In genomic region chr14:21510735-21511657, GRCh38 we compare ENCODE assay signal across 8 cellular contexts. TPM values are rescaled to one million over a fixed set of nuclear protein-coding genes. Genes with fewer than 3 reads are reported as not detected.
A peak's percentile ranks its signal among the peaks of the same experiment; 100 is the strongest.
DNase-seq lines count a peak whose midpoint lies in the region; ATAC-seq and TF ChIP-seq lines count a peak whose summit lies in the region.

METTL3 (minus strand) TSS chr14:21511340; CDS start chr14:21511223, 117 bp downstream.

- peak within 1 kb of the TSS; percentile 99 for H3K4me3 Mint-ChIP-seq in activated T-cell treated with anti-CD3 and anti-CD28 coated beads, Interleukin-2, amount 50 U/mL, for 24 hours

- H3K27me3 ChIP-seq in mucosa of rectum (ENCODE audit: control insufficient read depth in 2 of 2, insufficient read depth in 2 of 2, low read length in 2 of 2): no peaks in the 10 kb centered on the region

- H3K27ac ChIP-seq in mucosa of rectum (ENCODE audit: low read depth in 2 of 2, low read length in 2 of 2): peak within 1 kb of the TSS; percentile 70 to 80

- no peaks in the 10 kb centered on the region for H3K9me3 ChIP-seq in mucosa of rectum (ENCODE audit: control insufficient read depth in 2 of 2, low read length in 2 of 2)

- TF ChIP-seq POLR2A in erythroblast (IDR thresholded peaks at IDR 0.05; ENCODE audit: low read length): peak; percentile 81

- H3K36me3 ChIP-seq in mucosa of rectum (ENCODE audit: control insufficient read depth in 2 of 2, insufficient read depth in 2 of 2, low read length in 2 of 2): no peaks in the 10 kb centered on the region

- peak within 1 kb of the TSS; percentile 99 for H3K27ac Mint-ChIP-seq in activated T-cell treated with anti-CD3 and anti-CD28 coated beads, Interleukin-2, amount 50 U/mL, for 24 hours

- H3K4me1 Mint-ChIP-seq in activated T-cell treated with anti-CD3 and anti-CD28 coated beads, Interleukin-2, amount 50 U/mL, for 24 hours (ENCODE audit: low read depth): peaks cover 40% of the 10 kb centered on the region

- peaks cover 1% of the 10 kb centered on the region for H3K27me3 Mint-ChIP-seq in activated T-cell treated with anti-CD3 and anti-CD28 coated beads, Interleukin-2, amount 50 U/mL, for 24 hours

- H3K4me3 ChIP-seq in mucosa of rectum (ENCODE audit: low read length in 2 of 2): peak within 1 kb of the TSS; percentile 94 to 98

- peaks cover 9 to 10% of the 10 kb centered on the region in 2 donors for H3K4me1 ChIP-seq in mucosa of rectum (ENCODE audit: control insufficient read depth in 2 of 2, insufficient read depth in 2 of 2, low read length in 2 of 2)

- H3K36me3 Mint-ChIP-seq in activated T-cell treated with anti-CD3 and anti-CD28 coated beads, Interleukin-2, amount 50 U/mL, for 24 hours (ENCODE audit: low read depth): peaks cover 52% of the 10 kb centered on the region

- in situ Hi-C loops in KBM-7 (cut with MboI; ENCODE audit: low pct_unique_long_range_greater_than_20kb, low sequenced_read_pairs): no loop called here

- peak within 1 kb of the TSS; percentile 72 to 94 for H3K9ac ChIP-seq in mucosa of rectum (ENCODE audit: low read depth in 1 of 2, low read length in 2 of 2)

- H3K9me3 Mint-ChIP-seq in activated T-cell treated with anti-CD3 and anti-CD28 coated beads, Interleukin-2, amount 50 U/mL, for 24 hours: peaks cover 6% of the 10 kb centered on the region

- DNase-seq in DMS153 treated with DMSO at 0.1 percent for 48 hours (lab: John Stamatoyannopoulos, UW; ENCODE audit: unreplicated experiment) (peak; percentile 97), KBM-7 (peak; percentile 97), erythroblast (lab: John Stamatoyannopoulos, UW) (peak; percentile 97 to 98)
- peak; percentile 90 for DNase-seq in activated T-cell treated with anti-CD3 and anti-CD28 coated beads, Interleukin-2, amount 50 U/mL, for 24 hours
- DNase-seq in stimulated activated CD8-positive, alpha-beta memory T cell treated with anti-CD3 and anti-CD28 coated beads, Interleukin-4, amount 100 ng/mL, for 48 hours: peak; percentile 92

- ATAC-seq in GM21717 (IDR thresholded peaks at IDR 0.05; ENCODE audit: unreplicated experiment): peak; percentile 97

TF ChIP-seq in PFSK-1, 5 proteins besides CTCF, POLR2A, EP300 and RAD21:
- TF ChIP-seq FOXP2 (optimal IDR thresholded peaks at IDR 0.05; ENCODE audit: borderline replicate concordance, extremely low read depth, extremely low read length, insufficient read depth): no peak
- no peak for TF ChIP-seq TAF1 (IDR thresholded peaks at IDR 0.05; ENCODE audit: borderline replicate concordance, insufficient read depth, low read length)
- TF ChIP-seq POLR2AphosphoS5 (IDR thresholded peaks at IDR 0.05; ENCODE audit: low read depth, low read length): peak; percentile 76

RNA-seq across cellular contexts. Expression of gene METTL3, which starts in this region (rescaled TPM):
- 35.3 TPM for polyA plus RNA-seq in PFSK-1 (2012; ENCODE audit: insufficient read length, low read depth)

Comparison
In these comparisons a context has a peak if more than half of its experiments do, and no peak if none do; other contexts are left out.
1. Peak in every context shown above with its lines: DNase-seq, ATAC-seq, H3K4me3 ChIP-seq and H3K27ac ChIP-seq.